In genomic region chr20:24735263-24735662, GRCh38 we compare ENCODE assay signal across 22 cellular contexts.
DNase-seq lines count a peak whose midpoint lies in the region; ATAC-seq and TF ChIP-seq lines count a peak whose summit lies in the region.
"Had no signal": no experiment of that assay in that cellular context is flagged by ENCODE, and none has a peak within 500 bp of the region (broad histone marks: within the 10 kb centered on the region; RNA-seq: fewer than 3 reads in every experiment).

No MANE protein-coding gene starts in this region.

- no peak overlapping the region for H3K27ac ChIP-seq in BLaER1
- H3K27ac ChIP-seq in upper lobe of right lung: no peak overlapping the region
- H3K27ac ChIP-seq in mammary epithelial cell (ENCODE audit: insufficient read depth, low read depth, low read length): no peak overlapping the region
- H3K27ac ChIP-seq: dorsolateral prefrontal cortex, heart left ventricle, VCaP had no signal

- in situ Hi-C loops in mammary epithelial cell (cut with MboI; ENCODE audit: low sequenced_read_pairs in 2 of 2): no loop called here

- dilution Hi-C loops in mammary epithelial cell (cut with HindIII; ENCODE audit: low sequenced_read_pairs): no loop called here

- H3K27me3 ChIP-seq in BLaER1: no peaks in the 10 kb centered on the region
- H3K27me3 ChIP-seq in H7 (ENCODE audit: control insufficient read depth, insufficient read depth, low read length): no peaks in the 10 kb centered on the region
- H3K27me3 ChIP-seq in upper lobe of right lung: no peaks in the 10 kb centered on the region
- H3K27me3 ChIP-seq in mammary epithelial cell (ENCODE audit: insufficient read depth, low read length): no peaks in the 10 kb centered on the region
- H3K27me3 ChIP-seq: dorsolateral prefrontal cortex, heart left ventricle had no signal

- H3K79me2 ChIP-seq in mammary epithelial cell (ENCODE audit: insufficient read depth, low read length): no peaks in the 10 kb centered on the region

- H3K4me3 ChIP-seq in BLaER1: no peak overlapping the region
- no peak overlapping the region for H3K4me3 ChIP-seq in H7 (ENCODE audit: insufficient read depth, low read depth, low read length)
- no peak overlapping the region for H3K4me3 ChIP-seq in upper lobe of right lung
- no peak overlapping the region for H3K4me3 ChIP-seq in mammary epithelial cell (replicated peaks in 1 of 3; ENCODE audit: insufficient read depth in 1 of 3, low read depth in 2 of 3, low read length in 3 of 3)
- H3K4me3 ChIP-seq: dorsolateral prefrontal cortex, heart left ventricle had no signal

- peak; percentile 51 for DNase-seq in H7
- peak; percentile 90 for DNase-seq in SK-N-DZ (ENCODE audit: low spot score)
- no peak for DNase-seq in neural crest cell (ENCODE audit: low read depth, low spot score)
- DNase-seq in upper lobe of right lung: no peak
- DNase-seq in central memory CD4-positive, alpha-beta T cell: no peak
- DNase-seq in mammary epithelial cell: no peak
- DNase-seq: activated CD4-positive, alpha-beta T cell treated with anti-CD3 and anti-CD28 coated beads, Interleukin-2, amount 50 U/mL, for 1 hour; CD4-positive, CD25-positive, alpha-beta regulatory T cell; dorsolateral prefrontal cortex; heart left ventricle; left cardiac atrium; mesenchymal stem cell; NCI-H1417; NCI-H2081; NCI-H446; occipital lobe; small intestine; substantia nigra; T-helper 2 cell had no signal

- 76% methylated on average over 7 of the region's 7 CpGs for WGBS in mammary epithelial cell (ENCODE audit: low coverage, missing lambda C conversion rate)

- peak overlapping the region; percentile 27 for H3K27ac Mint-ChIP-seq in neural crest cell (ENCODE audit: unreplicated experiment)
- H3K27ac Mint-ChIP-seq: activated naive CD8-positive, alpha-beta T cell; CD4-positive, CD25-positive, alpha-beta regulatory T cell had no signal

- no peaks in the 10 kb centered on the region for H3K36me3 ChIP-seq in BLaER1
- no peaks in the 10 kb centered on the region for H3K36me3 ChIP-seq in H7 (replicated peaks; ENCODE audit: control insufficient read depth, insufficient read depth, low read length)
- no peaks in the 10 kb centered on the region for H3K36me3 ChIP-seq in upper lobe of right lung
- no peaks in the 10 kb centered on the region for H3K36me3 ChIP-seq in mammary epithelial cell (ENCODE audit: insufficient read depth, low read length)
- H3K36me3 ChIP-seq: heart left ventricle had no signal

- TF ChIP-seq CTCF in neural crest cell (conservative IDR thresholded peaks at IDR 0.05) (no peak), upper lobe of right lung (IDR thresholded peaks at IDR 0.05) (no peak), mammary epithelial cell (conservative IDR thresholded peaks at IDR 0.05 in 1 of 2, IDR thresholded peaks at IDR 0.05 in 1 of 2; ENCODE audit: extremely low read depth in 1 of 2, insufficient read depth in 1 of 2, low read depth in 1 of 2, low read length in 2 of 2) (no peak)

- H3K4me2 ChIP-seq in BLaER1 (peak overlapping the region; percentile 40), mammary epithelial cell (ENCODE audit: insufficient read depth, low read depth, low read length) (no peak overlapping the region)

- no peaks in the 10 kb centered on the region for H3K9me3 Mint-ChIP-seq in neural crest cell
- H3K9me3 Mint-ChIP-seq: CD4-positive, CD25-positive, alpha-beta regulatory T cell had no signal

- H3K27me3 Mint-ChIP-seq in neural crest cell (ENCODE audit: low read depth): peaks cover 6% of the 10 kb centered on the region
- H3K27me3 Mint-ChIP-seq: activated naive CD8-positive, alpha-beta T cell; CD4-positive, CD25-positive, alpha-beta regulatory T cell had no signal

- H3K4me1 ChIP-seq in BLaER1 (peaks cover 38% of the 10 kb centered on the region), upper lobe of right lung (no peaks in the 10 kb centered on the region), mammary epithelial cell (ENCODE audit: insufficient read depth, low read length) (no peaks in the 10 kb centered on the region)

- no peaks in the 10 kb centered on the region for H3K4me1 Mint-ChIP-seq in neural crest cell

- H3K9me3 ChIP-seq in BLaER1: no peaks in the 10 kb centered on the region
- no peaks in the 10 kb centered on the region for H3K9me3 ChIP-seq in upper lobe of right lung
- H3K9me3 ChIP-seq in mammary epithelial cell (replicated peaks; ENCODE audit: insufficient read depth, low read length): no peaks in the 10 kb centered on the region
- H3K9me3 ChIP-seq: heart left ventricle had no signal

- no peaks in the 10 kb centered on the region for H3K36me3 Mint-ChIP-seq in neural crest cell (ENCODE audit: low read depth)
- H3K36me3 Mint-ChIP-seq: activated naive CD8-positive, alpha-beta T cell; CD4-positive, CD25-positive, alpha-beta regulatory T cell had no signal

- CTCF ChIA-PET in mammary epithelial cell (lab: Charles Lee; ENCODE audit: low non-redundant PET): no interaction called here

- no peak overlapping the region for H3K9ac ChIP-seq in BLaER1
- no peak overlapping the region for H3K9ac ChIP-seq in mammary epithelial cell (ENCODE audit: insufficient read depth, low read length)

- BruUV-seq in mammary epithelial cell (replicated peaks; lab: Mats Ljungman, UMichigan): no TSS peak

- intact Hi-C loops in upper lobe of right lung (cut with DNase I) (no loop called here), mammary epithelial cell (cut with micrococcal nuclease) (no loop called here)

- H4K20me1 ChIP-seq in BLaER1: no peaks in the 10 kb centered on the region
- no peaks in the 10 kb centered on the region for H4K20me1 ChIP-seq in mammary epithelial cell (ENCODE audit: insufficient read depth, low read length)

- ATAC-seq in upper lobe of right lung: no peak
- ATAC-seq: heart left ventricle, left cardiac atrium had no signal

- H2AFZ ChIP-seq in mammary epithelial cell (ENCODE audit: low read depth, low read length): no peak overlapping the region

- no peak overlapping the region for H3K4me3 Mint-ChIP-seq in neural crest cell
- H3K4me3 Mint-ChIP-seq: activated naive CD8-positive, alpha-beta T cell; CD4-positive, CD25-positive, alpha-beta regulatory T cell had no signal

Comparison
In these comparisons a context has a peak if more than half of its experiments do, and no peak if none do; other contexts are left out.
1. DNase-seq: peak in H7 (single experiment) and SK-N-DZ (single experiment); none in neural crest cell (single experiment), upper lobe of right lung (single experiment), central memory CD4-positive, alpha-beta T cell (single experiment) and mammary epithelial cell (single experiment).